In the genomic region with DNA sequence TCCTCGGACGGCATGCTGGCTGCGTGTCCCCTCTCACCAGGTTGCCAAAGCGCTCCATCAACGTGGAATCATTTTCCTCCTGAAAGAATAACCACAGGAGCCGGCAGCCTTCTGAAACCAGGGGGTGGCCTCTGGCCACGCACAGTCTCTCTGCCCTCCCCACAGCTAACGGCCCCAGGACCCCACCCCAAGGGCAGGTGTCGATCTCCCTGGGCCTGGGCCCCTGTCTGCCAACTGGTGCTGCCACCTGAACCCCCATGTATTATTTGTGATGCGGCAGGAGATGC, we compare ENCODE assay signal across 20 cellular contexts. TPM values are rescaled to one million over a fixed set of nuclear protein-coding genes. Genes with fewer than 3 reads are reported as not detected.
DNase-seq lines count a peak whose midpoint lies in the region; ATAC-seq and TF ChIP-seq lines count a peak whose summit lies in the region.
"Had no signal": no experiment of that assay in that cellular context is flagged by ENCODE, and none has a peak within 500 bp of the region (broad histone marks: within the 10 kb centered on the region; RNA-seq: fewer than 3 reads in every experiment).

No MANE protein-coding gene starts in this region.

- peaks cover 4% of the 10 kb centered on the region for H3K4me1 Mint-ChIP-seq in activated T-helper 17 cell treated with anti-CD3 and anti-CD28 coated beads, Interleukin-2, amount 50 U/mL, for 72 hours
- H3K4me1 Mint-ChIP-seq in stimulated activated effector memory CD8-positive, alpha-beta T cell treated with anti-CD3 and anti-CD28 coated beads, Interleukin-12 subunit alpha, Interleukin-12 subunit beta, amount 100 ng/mL, for 72 hours: peaks cover 5% of the 10 kb centered on the region

- H3K36me3 ChIP-seq in left ventricle myocardium inferior: no peaks in the 10 kb centered on the region
- no peaks in the 10 kb centered on the region for H3K36me3 ChIP-seq in right lobe of liver
- H3K36me3 ChIP-seq: BE2C had no signal

- no peaks in the 10 kb centered on the region for H3K27me3 Mint-ChIP-seq in activated T-helper 17 cell treated with anti-CD3 and anti-CD28 coated beads, Interleukin-2, amount 50 U/mL, for 72 hours
- H3K27me3 Mint-ChIP-seq: CD4-positive, CD25-positive, alpha-beta regulatory T cell had no signal

- TF ChIP-seq CTCF in left ventricle myocardium inferior (IDR thresholded peaks at IDR 0.05; ENCODE audit: borderline replicate concordance) (no peak), right lobe of liver (IDR thresholded peaks at IDR 0.05) (no peak)

- peak overlapping the region; percentile 28 for H3K27ac Mint-ChIP-seq in activated T-helper 17 cell treated with anti-CD3 and anti-CD28 coated beads, Interleukin-2, amount 50 U/mL, for 72 hours
- peak overlapping the region; percentile 26 for H3K27ac Mint-ChIP-seq in stimulated activated effector memory CD8-positive, alpha-beta T cell treated with anti-CD3 and anti-CD28 coated beads, Interleukin-12 subunit alpha, Interleukin-12 subunit beta, amount 100 ng/mL, for 72 hours

- H3K36me3 Mint-ChIP-seq in activated T-helper 17 cell treated with anti-CD3 and anti-CD28 coated beads, Interleukin-2, amount 50 U/mL, for 72 hours (ENCODE audit: low read depth): peaks cover 87% of the 10 kb centered on the region
- H3K36me3 Mint-ChIP-seq in stimulated activated effector memory CD8-positive, alpha-beta T cell treated with anti-CD3 and anti-CD28 coated beads, Interleukin-12 subunit alpha, Interleukin-12 subunit beta, amount 100 ng/mL, for 72 hours: peaks cover 93% of the 10 kb centered on the region

- DNase-seq in left ventricle myocardium superior (peak; percentile 15), left ventricle myocardium inferior (no peak), right lobe of liver (no peak), NCI-H146 treated with DMSO at 0.1 percent for 48 hours (lab: John Stamatoyannopoulos, UW; ENCODE audit: unreplicated experiment) (no peak)
- no peak for DNase-seq in stimulated activated effector memory CD8-positive, alpha-beta T cell treated with anti-CD3 and anti-CD28 coated beads, Interleukin-12 subunit alpha, Interleukin-12 subunit beta, amount 100 ng/mL, for 72 hours (ENCODE audit: low spot score in 2 of 2)
- DNase-seq: 8988T; ACHN; AML-193; BE2C; Caco-2; CD4-positive, CD25-positive, alpha-beta regulatory T cell; CD8-positive, alpha-beta T cell; DMS153; DND-41; GM23248; H7; HCEC 1CT had no signal

- WGBS in right lobe of liver (ENCODE audit: insufficient coverage, low coverage, low lambda C conversion rate, missing lambda C conversion rate): 66% methylated on average over 9 of the region's 10 CpGs

- H3K4me3 ChIP-seq in left ventricle myocardium inferior: no peak overlapping the region
- no peak overlapping the region for H3K4me3 ChIP-seq in right lobe of liver
- H3K4me3 ChIP-seq: A549, GM23248 had no signal

- no peaks in the 10 kb centered on the region for H3K4me1 ChIP-seq in left ventricle myocardium inferior
- no peaks in the 10 kb centered on the region for H3K4me1 ChIP-seq in right lobe of liver
- H3K4me1 ChIP-seq: A549, BE2C, Caco-2 had no signal

- intact Hi-C loops in left ventricle myocardium superior (cut with micrococcal nuclease) (no loop called here), left ventricle myocardium inferior (cut with micrococcal nuclease) (no loop called here), right lobe of liver (cut with DNase I) (no loop called here)

- no peak for ATAC-seq in left ventricle myocardium superior
- ATAC-seq in activated T-helper 17 cell treated with anti-CD3 and anti-CD28 coated beads, Interleukin-2, amount 50 U/mL, for 72 hours (replicated peaks): no peak
- ATAC-seq in stimulated activated effector memory CD8-positive, alpha-beta T cell treated with anti-CD3 and anti-CD28 coated beads, Interleukin-12 subunit alpha, Interleukin-12 subunit beta, amount 100 ng/mL, for 72 hours: no peak
- no peak for ATAC-seq in right lobe of liver
- ATAC-seq: A549; CD8-positive, alpha-beta T cell had no signal

- H3K9me3 ChIP-seq in left ventricle myocardium inferior (replicated peaks) (no peaks in the 10 kb centered on the region), right lobe of liver (no peaks in the 10 kb centered on the region)
- H3K9me3 ChIP-seq: A549, BE2C, Caco-2 had no signal

- no peak for TF ChIP-seq POLR2A in right lobe of liver (IDR thresholded peaks at IDR 0.05)

- H3K4me3 Mint-ChIP-seq in activated T-helper 17 cell treated with anti-CD3 and anti-CD28 coated beads, Interleukin-2, amount 50 U/mL, for 72 hours: no peak overlapping the region
- H3K4me3 Mint-ChIP-seq in stimulated activated effector memory CD8-positive, alpha-beta T cell treated with anti-CD3 and anti-CD28 coated beads, Interleukin-12 subunit alpha, Interleukin-12 subunit beta, amount 100 ng/mL, for 72 hours: no peak overlapping the region
- H3K4me3 Mint-ChIP-seq: CD4-positive, CD25-positive, alpha-beta regulatory T cell; CD8-positive, alpha-beta T cell had no signal

- no peak overlapping the region for H3K27ac ChIP-seq in left ventricle myocardium inferior (replicated peaks)
- H3K27ac ChIP-seq in right lobe of liver: no peak overlapping the region
- H3K27ac ChIP-seq: A549, C4-2B, GM23248 had no signal

- H3K27me3 ChIP-seq in left ventricle myocardium inferior (ENCODE audit: low read depth): no peaks in the 10 kb centered on the region
- H3K27me3 ChIP-seq in right lobe of liver: no peaks in the 10 kb centered on the region
- H3K27me3 ChIP-seq: BE2C had no signal

- no peaks in the 10 kb centered on the region for H3K9me3 Mint-ChIP-seq in activated T-helper 17 cell treated with anti-CD3 and anti-CD28 coated beads, Interleukin-2, amount 50 U/mL, for 72 hours
- H3K9me3 Mint-ChIP-seq in stimulated activated effector memory CD8-positive, alpha-beta T cell treated with anti-CD3 and anti-CD28 coated beads, Interleukin-12 subunit alpha, Interleukin-12 subunit beta, amount 100 ng/mL, for 72 hours: no peaks in the 10 kb centered on the region
- H3K9me3 Mint-ChIP-seq: CD4-positive, CD25-positive, alpha-beta regulatory T cell; CD8-positive, alpha-beta T cell had no signal

RNA-seq across cellular contexts. Expression of gene KCNAB2, which starts 46.1 kb away (rescaled TPM):
- total RNA-seq in left ventricle myocardium superior: 18.5 TPM
- 31.0 TPM for total RNA-seq in left ventricle myocardium inferior
- total RNA-seq in activated T-helper 17 cell treated with anti-CD3 and anti-CD28 coated beads, Interleukin-2, amount 50 U/mL, for 72 hours: 100 to 1,000 TPM; 407 to 432 TPM
- 10 to 100 TPM in 2 of 6 experiments, 1 to 10 TPM in 4; 4.4 to 14.8 (median 6.9) TPM for total RNA-seq in right lobe of liver

Comparison
In these comparisons a context has a peak if more than half of its experiments do, and no peak if none do; other contexts are left out.
1. RNA of gene KCNAB2, which starts 46.1 kb away (total RNA-seq): 407 to 432 TPM in activated T-helper 17 cell treated with anti-CD3 and anti-CD28 coated beads, Interleukin-2, amount 50 U/mL, for 72 hours; 31.0 TPM in left ventricle myocardium inferior (single experiment), 18.5 TPM in left ventricle myocardium superior (single experiment) and 4.4 to 14.8 TPM in right lobe of liver; every median in the first group is over 10 times any median in the second.